In the genomic region with DNA sequence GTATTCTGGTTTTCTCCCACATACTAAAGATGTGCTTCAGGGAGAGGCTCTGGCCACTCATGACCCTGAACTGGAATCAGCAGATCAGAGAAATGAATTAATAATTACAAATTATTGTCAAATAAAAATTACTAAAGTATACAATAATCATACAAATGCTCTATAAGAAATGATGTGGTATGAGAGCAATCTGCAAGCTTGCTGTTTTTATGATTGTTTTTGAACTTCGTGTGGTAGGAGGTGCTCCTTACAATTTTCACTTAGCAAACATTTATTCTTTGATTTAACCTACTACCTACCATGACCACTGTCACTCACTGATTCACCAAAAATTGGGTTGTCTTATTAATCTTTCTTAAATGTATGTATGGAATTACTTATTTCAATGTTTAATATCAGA, we compare ENCODE assay signal across 2 cellular contexts.
A peak's percentile ranks its signal among the peaks of the same experiment; 100 is the strongest.
TF ChIP-seq lines count a peak whose summit lies in the region.

No MANE protein-coding gene starts in this region.

TF ChIP-seq in HepG2, 621 proteins besides CTCF, POLR2A, EP300 and RAD21:
- TF ChIP-seq MEIS1 (CRISPR knock-in tag; IDR thresholded peaks at IDR 0.05; ENCODE audit: borderline replicate concordance) (no peak), MAFK (conservative IDR thresholded peaks at IDR 0.05 in 1 of 2, IDR thresholded peaks at IDR 0.05 in 1 of 2; ENCODE audit: low read length in 2 of 2) (peak; percentile 65 to 82), MAFF (IDR thresholded peaks at IDR 0.05; ENCODE audit: low read depth, low read length) (peak; percentile 74)

TF ChIP-seq in K562, 482 proteins besides CTCF, POLR2A, EP300 and RAD21:
- TF ChIP-seq MAFF (IDR thresholded peaks at IDR 0.05; ENCODE audit: low read length) = peak; percentile 31; the same call in 1 of the 2 replicates
- TF ChIP-seq GTF2E2 (tag; IDR thresholded peaks at IDR 0.05) = no peak
- peak; percentile 47; the same call in 1 of the 2 replicates for TF ChIP-seq MAFG (tag; conservative IDR thresholded peaks at IDR 0.05)
- TF ChIP-seq TBL1XR1 (IDR thresholded peaks at IDR 0.05; ENCODE audit: low read length in 2 of 2) = no peak
- peak; percentile 69 for TF ChIP-seq ZNF316 (IDR thresholded peaks at IDR 0.05)
- no peak for TF ChIP-seq E2F6 (IDR thresholded peaks at IDR 0.05; ENCODE audit: borderline replicate concordance in 1 of 2, extremely low read depth in 1 of 2, insufficient read depth in 1 of 2, insufficient read length in 1 of 2, low read depth in 1 of 2, low read length in 1 of 2, poor library complexity in 1 of 2, severe bottlenecking in 1 of 2)
- TF ChIP-seq, protein P1, sequence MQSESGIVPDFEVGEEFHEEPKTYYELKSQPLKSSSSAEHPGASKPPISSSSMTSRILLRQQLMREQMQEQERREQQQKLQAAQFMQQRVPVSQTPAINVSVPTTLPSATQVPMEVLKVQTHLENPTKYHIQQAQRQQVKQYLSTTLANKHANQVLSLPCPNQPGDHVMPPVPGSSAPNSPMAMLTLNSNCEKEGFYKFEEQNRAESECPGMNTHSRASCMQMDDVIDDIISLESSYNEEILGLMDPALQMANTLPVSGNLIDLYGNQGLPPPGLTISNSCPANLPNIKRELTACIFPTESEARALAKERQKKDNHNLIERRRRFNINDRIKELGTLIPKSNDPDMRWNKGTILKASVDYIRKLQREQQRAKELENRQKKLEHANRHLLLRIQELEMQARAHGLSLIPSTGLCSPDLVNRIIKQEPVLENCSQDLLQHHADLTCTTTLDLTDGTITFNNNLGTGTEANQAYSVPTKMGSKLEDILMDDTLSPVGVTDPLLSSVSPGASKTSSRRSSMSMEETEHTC (IDR thresholded peaks at IDR 0.05) = no peak
- TF ChIP-seq C11orf30 (IDR thresholded peaks at IDR 0.05; ENCODE audit: low read depth) = peak; percentile 67
- TF ChIP-seq MAFK (IDR thresholded peaks at IDR 0.05; ENCODE audit: low read length) = peak; percentile 52
